In genomic region chr10:45274364-45274763, GRCh38 we compare ENCODE assay signal across 9 cellular contexts. TPM values are rescaled to one million over a fixed set of nuclear protein-coding genes. Genes with fewer than 3 reads are reported as not detected.
"Had no signal": no experiment of that assay in that cellular context is flagged by ENCODE, and none has a peak within 500 bp of the region (broad histone marks: within the 10 kb centered on the region; RNA-seq: fewer than 3 reads in every experiment).

No MANE protein-coding gene starts in this region.

- FAIRE-seq: G401.6, GM12878, GM12891, GM12892, GM18507, GM19239 had no signal

- H3K4me3 ChIP-seq: GM12878 had no signal

- DNase-seq: GDM1, GF-D8 had no signal

- ATAC-seq: GM12878 had no signal

RNA-seq across cellular contexts. Expression of gene OR13A1, which starts 41.0 kb away (rescaled TPM):
- total RNA-seq: G401 had no signal
